ENCODE assay signal across 24 cellular contexts in the genomic region with DNA sequence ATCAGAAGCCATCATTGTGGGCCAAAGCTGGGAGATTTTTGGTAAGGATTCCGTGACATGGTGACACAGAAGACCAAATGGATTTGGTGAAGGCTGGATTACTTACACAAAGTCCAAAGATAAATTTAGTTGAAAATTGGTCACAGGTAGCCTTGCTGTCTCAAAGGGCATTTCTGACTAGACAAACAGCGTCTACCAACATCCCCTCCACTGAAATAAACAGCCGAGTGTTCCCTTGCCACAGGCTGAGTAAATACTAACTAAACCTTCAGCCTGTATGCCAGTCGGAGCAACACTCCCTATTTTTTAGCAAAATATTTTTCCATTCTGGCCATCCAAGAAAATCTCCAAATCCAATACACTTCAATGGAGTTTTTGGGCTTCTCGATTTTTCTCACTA.
"Had no signal": no experiment of that assay in that cellular context is flagged by ENCODE, and none has a peak within 500 bp of the region (broad histone marks: within the 10 kb centered on the region; RNA-seq: fewer than 3 reads in every experiment).

No MANE protein-coding gene starts in this region.

- H3K36me3 ChIP-seq: adrenal gland, MG63 had no signal

- H3K4me3 ChIP-seq: adrenal gland, MG63 had no signal

- H3K4me1 ChIP-seq: adrenal gland had no signal

- H3K27me3 Mint-ChIP-seq: activated naive CD8-positive, alpha-beta T cell treated with anti-CD3 and anti-CD28 coated beads, Interleukin-2, amount 10 ng/mL, durations not matched to agents 7 days and 5 days had no signal

- H3K27ac Mint-ChIP-seq: activated CD8-positive, alpha-beta T cell treated with anti-CD3 and anti-CD28 coated beads, Interleukin-2, amount 10 ng/mL, durations not matched to agents 7 days and 5 days; activated naive CD8-positive, alpha-beta T cell treated with anti-CD3 and anti-CD28 coated beads, Interleukin-2, amount 10 ng/mL, durations not matched to agents 7 days and 5 days; T-helper 1 cell treated with Interleukin-12 subunit alpha and Interleukin-12 subunit beta and Interleukin-4 antibody, amounts not matched to agents 30 μg/mL and 1 μg/mL, for 36 hours had no signal

- H3K4me3 Mint-ChIP-seq: activated CD8-positive, alpha-beta T cell treated with anti-CD3 and anti-CD28 coated beads, Interleukin-2, amount 10 ng/mL, durations not matched to agents 7 days and 5 days; activated naive CD8-positive, alpha-beta T cell treated with anti-CD3 and anti-CD28 coated beads, Interleukin-2, amount 10 ng/mL, durations not matched to agents 7 days and 5 days; T-helper 1 cell treated with Interleukin-12 subunit alpha and Interleukin-12 subunit beta and Interleukin-4 antibody, amounts not matched to agents 30 μg/mL and 1 μg/mL, for 36 hours had no signal

- H3K4me2 ChIP-seq: KMS-11 had no signal

- H3K27ac ChIP-seq: adrenal gland, KMS-11 had no signal

- DNase-seq: activated CD4-positive, alpha-beta T cell treated with anti-CD3 and anti-CD28 coated beads for 4 hours; activated CD4-positive, alpha-beta T cell treated with anti-CD3 and anti-CD28 coated beads, Interleukin-2, amount 50 U/mL, for 4 hours; activated CD8-positive, alpha-beta memory T cell treated with anti-CD3 and anti-CD28 coated beads, Interleukin-2, amount 50 U/mL, for 48 hours; activated CD8-positive, alpha-beta T cell treated with anti-CD3 and anti-CD28 coated beads, Interleukin-2, amount 10 ng/mL, durations not matched to agents 7 days and 5 days; activated naive CD4-positive, alpha-beta T cell treated with anti-CD3 and anti-CD28 coated beads, Interleukin-2, amount 50 U/mL, for 16 hours; activated naive CD8-positive, alpha-beta T cell treated with anti-CD3 and anti-CD28 coated beads, Interleukin-2, amount 10 ng/mL, durations not matched to agents 7 days and 5 days; activated T-cell treated with anti-CD3 and anti-CD28 coated beads, Interleukin-2, amount 50 U/mL, for 1 hour; adrenal gland; anterior cingulate cortex; caudate nucleus; MG63; MV-4-11; NCI-H1105; NCI-H1436; NCI-H1694 treated with DMSO at 0.1 percent for 48 hours; NCI-H2081; NCI-H510A treated with DMSO at 0.1 percent for 48 hours; NK-92 treated with Interleukin-12 subunit alpha and Interleukin-12 subunit beta, amount 100 ng/mL, for 24 hours; OCI-M1; SHP77 treated with DMSO at 0.1 percent for 48 hours had no signal

- FAIRE-seq: RCC 7860 had no signal

- ATAC-seq: activated CD4-positive, CD25-positive, alpha-beta regulatory T cell treated with anti-CD3 and anti-CD28 coated beads, Interleukin-2, amount 50 U/mL, for 24 hours; activated CD8-positive, alpha-beta T cell treated with anti-CD3 and anti-CD28 coated beads, Interleukin-2, amount 10 ng/mL, durations not matched to agents 7 days and 5 days had no signal

- H3K9me3 ChIP-seq: adrenal gland, MG63 had no signal

- H3K4me1 Mint-ChIP-seq: activated naive CD8-positive, alpha-beta T cell treated with anti-CD3 and anti-CD28 coated beads, Interleukin-2, amount 10 ng/mL, durations not matched to agents 7 days and 5 days had no signal

- H3K9me3 Mint-ChIP-seq: activated naive CD8-positive, alpha-beta T cell treated with anti-CD3 and anti-CD28 coated beads, Interleukin-2, amount 10 ng/mL, durations not matched to agents 7 days and 5 days; T-helper 1 cell treated with Interleukin-12 subunit alpha and Interleukin-12 subunit beta and Interleukin-4 antibody, amounts not matched to agents 30 μg/mL and 1 μg/mL, for 36 hours had no signal

- H3K9ac ChIP-seq: KMS-11 had no signal

- H3K36me3 Mint-ChIP-seq: activated naive CD8-positive, alpha-beta T cell treated with anti-CD3 and anti-CD28 coated beads, Interleukin-2, amount 10 ng/mL, durations not matched to agents 7 days and 5 days had no signal

- H3K27me3 ChIP-seq: adrenal gland, MG63 had no signal
